ENCODE assay signal across 8 cellular contexts in the genomic region with DNA sequence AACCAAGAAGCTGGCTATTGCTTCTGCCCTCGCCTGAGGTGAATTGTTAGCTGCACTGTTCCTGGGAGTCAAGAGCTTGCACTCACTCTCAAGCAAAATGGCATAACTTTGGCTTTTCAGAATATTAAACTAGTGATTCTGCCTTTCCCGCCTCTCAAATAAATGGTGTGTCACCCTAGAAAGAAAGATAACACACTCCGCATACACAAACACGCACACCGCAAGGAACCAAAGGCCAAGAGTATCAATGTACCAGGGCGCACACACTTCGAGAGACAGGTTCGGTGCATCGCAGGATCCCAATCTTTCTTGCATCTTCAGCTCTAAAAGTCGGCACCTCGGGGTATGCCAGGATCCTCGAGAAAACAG. TPM values are rescaled to one million over a fixed set of nuclear protein-coding genes. Genes with fewer than 3 reads are reported as not detected.
DNase-seq lines count a peak whose midpoint lies in the region; ATAC-seq and TF ChIP-seq lines count a peak whose summit lies in the region.

No MANE protein-coding gene starts in this region.

- no peak for TF ChIP-seq CTCF in testis (IDR thresholded peaks at IDR 0.05)

- H3K4me1 ChIP-seq in testis: peaks cover 7% of the 10 kb centered on the region

- no peaks in the 10 kb centered on the region for H3K27me3 ChIP-seq in testis

- H3K27ac ChIP-seq in caudate nucleus (ENCODE audit: low read depth, low read length) (peak overlapping the region; percentile 67), testis (peak overlapping the region; percentile 72 to 83)

- DNase-seq in activated gamma-delta T cell treated with Interleukin-2 at 50 U/mL for 16 hours: peak; percentile 6
- DNase-seq in activated gamma-delta T cell (lab: John Stamatoyannopoulos, UW): no peak
- DNase-seq in NCI-H446 treated with DMSO at 0.1 percent for 48 hours (lab: John Stamatoyannopoulos, UW): peak; percentile 8
- peak in 8 of 61 donors; percentile 24 to 73 (median 52) for DNase-seq in caudate nucleus (lab: John Stamatoyannopoulos, UW)
- DNase-seq in left lobe of liver (ENCODE audit: low spot score): no peak
- no peak for DNase-seq in testis
- DNase-seq in NCI-H2196 treated with DMSO at 0.1 percent for 48 hours (lab: John Stamatoyannopoulos, UW; ENCODE audit: unreplicated experiment): no peak

- no peaks in the 10 kb centered on the region for H3K9me3 ChIP-seq in testis

- ATAC-seq in HG02623 (IDR thresholded peaks at IDR 0.05; ENCODE audit: unreplicated experiment): peak; percentile 22
- peak; percentile 52 for ATAC-seq in left lobe of liver

- H3K4me3 ChIP-seq in testis: peak overlapping the region; percentile 89 to 95

- intact Hi-C loops in testis (cut with DNase I; ENCODE audit: low total_unique reads): no loop called here

- no peak for TF ChIP-seq POLR2A in testis (IDR thresholded peaks at IDR 0.05)

- WGBS in testis, 2 donors: 0 to 1% methylated on average over 12 of the region's 12 CpGs

- no peaks in the 10 kb centered on the region for H3K36me3 ChIP-seq in testis (ENCODE audit: low read depth, missing control alignments)

RNA-seq across cellular contexts. Expression of gene RTCA, which starts 0.5 kb away (rescaled TPM):
- total RNA-seq in left lobe of liver: 16.6 TPM
- 10 to 100 TPM; 24.2 to 30.0 TPM for total RNA-seq in testis
- 20.9 TPM for polyA plus RNA-seq in testis (ENCODE audit: insufficient read depth, low read depth, low replicate concordance)

RNA-seq across cellular contexts. Expression of gene DBT, which starts 15.9 kb away (rescaled TPM):
- 25.0 TPM for total RNA-seq in left lobe of liver
- total RNA-seq in testis: 1 to 10 TPM; 6.1 to 6.4 TPM
- polyA plus RNA-seq in testis (ENCODE audit: insufficient read depth, low read depth, low replicate concordance): 5.9 TPM

Comparison
In these comparisons a context has a peak if more than half of its experiments do, and no peak if none do; other contexts are left out.
1. DNase-seq: peak in activated gamma-delta T cell treated with Interleukin-2 at 50 U/mL for 16 hours (single experiment) and NCI-H446 treated with DMSO at 0.1 percent for 48 hours (single experiment); none in activated gamma-delta T cell (single experiment), left lobe of liver (single experiment), testis (single experiment) and NCI-H2196 treated with DMSO at 0.1 percent for 48 hours (single experiment).